20 cellular contexts compared by ENCODE assay signal in the genomic region with DNA sequence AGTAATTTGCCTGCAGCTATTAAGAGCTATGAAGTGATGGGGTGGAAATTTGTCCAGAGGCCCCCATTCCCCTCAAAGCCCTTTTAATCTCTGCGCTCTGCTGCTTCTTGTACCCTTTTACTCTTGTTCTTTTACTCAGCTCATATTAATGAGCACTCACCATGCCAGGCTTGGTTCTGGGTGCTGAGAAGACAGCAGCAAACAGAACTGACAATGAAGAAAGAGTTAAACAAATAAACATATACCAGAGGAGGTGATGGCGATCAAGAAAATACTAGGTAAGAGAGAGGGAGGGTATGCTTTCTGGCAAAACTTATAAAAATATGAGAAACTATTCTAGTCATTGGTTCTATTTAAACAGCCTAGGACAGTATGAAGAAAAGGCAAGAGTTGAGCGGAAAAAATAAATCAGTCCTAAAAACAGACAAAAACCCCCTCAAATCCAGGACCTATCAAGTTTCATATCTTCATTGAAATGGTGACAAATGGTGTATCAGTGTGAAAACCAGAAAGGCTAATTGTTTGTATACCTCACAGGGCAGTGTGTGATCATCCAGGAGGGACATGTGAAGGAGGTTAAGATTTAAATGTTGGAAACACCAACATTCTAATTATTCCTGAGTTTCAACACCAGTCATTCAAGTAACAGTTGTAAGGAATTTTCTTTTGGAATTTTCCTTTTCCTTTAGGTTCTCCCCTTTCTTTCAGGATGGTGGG.
DNase-seq lines count a peak whose midpoint lies in the region; ATAC-seq and TF ChIP-seq lines count a peak whose summit lies in the region.
"Had no signal": no experiment of that assay in that cellular context is flagged by ENCODE, and none has a peak within 500 bp of the region (broad histone marks: within the 10 kb centered on the region; RNA-seq: fewer than 3 reads in every experiment).

No MANE protein-coding gene starts in this region.

- peaks cover 22% of the 10 kb centered on the region for H3K4me1 Mint-ChIP-seq in activated CD8-positive, alpha-beta T cell treated with anti-CD3 and anti-CD28 coated beads for 36 hours (ENCODE audit: low read depth)
- peaks cover 4% of the 10 kb centered on the region for H3K4me1 Mint-ChIP-seq in activated CD8-positive, alpha-beta T cell treated with anti-CD3 and anti-CD28 coated beads, Interleukin-2, amount 10 ng/mL, durations not matched to agents 7 days and 5 days (ENCODE audit: low read depth)
- H3K4me1 Mint-ChIP-seq in immature natural killer cell = peaks cover 67 to 89% of the 10 kb centered on the region in 2 donors

- H3K9me3 Mint-ChIP-seq in activated CD8-positive, alpha-beta T cell treated with anti-CD3 and anti-CD28 coated beads for 36 hours = no peaks in the 10 kb centered on the region
- H3K9me3 Mint-ChIP-seq in activated CD8-positive, alpha-beta T cell treated with anti-CD3 and anti-CD28 coated beads, Interleukin-2, amount 10 ng/mL, durations not matched to agents 7 days and 5 days (ENCODE audit: insufficient read depth) = no peaks in the 10 kb centered on the region
- no peaks in the 10 kb centered on the region for H3K9me3 Mint-ChIP-seq in immature natural killer cell
- H3K9me3 Mint-ChIP-seq: H9 had no signal

- no peak for DNase-seq in activated CD8-positive, alpha-beta T cell treated with anti-CD3 and anti-CD28 coated beads for 36 hours
- DNase-seq in activated CD8-positive, alpha-beta T cell treated with anti-CD3 and anti-CD28 coated beads, Interleukin-2, amount 10 ng/mL, durations not matched to agents 7 days and 5 days = no peak
- DNase-seq in PC-9 (no peak), immature natural killer cell (no peak), smooth muscle cell (lab: John Stamatoyannopoulos, UW; ENCODE audit: unreplicated experiment) (no peak), RKO (ENCODE audit: low spot score) (no peak), HUDEP-2 (lab: John Stamatoyannopoulos, UW; ENCODE audit: unreplicated experiment in 76 of 76) (no peak)
- DNase-seq: 8988T; BE2C; Caco-2; CD4-positive, CD25-positive, alpha-beta regulatory T cell; H9; NCI-H1092 treated with DMSO at 0.1 percent for 48 hours; NCI-H2081 treated with DMSO at 0.1 percent for 48 hours; NCI-H446 treated with DMSO at 0.1 percent for 48 hours; NCI-H748 treated with DMSO at 0.1 percent for 48 hours; NK-92 treated with Interleukin-12 subunit alpha and Interleukin-12 subunit beta, amount 100 ng/mL, for 24 hours; RPMI8226; SIG-M5 had no signal

- H3F3A ChIP-seq in PC-9 (ENCODE audit: insufficient read depth, low read depth) (peaks cover 88% of the 10 kb centered on the region), smooth muscle cell (ENCODE audit: low read depth) (peaks cover 40% of the 10 kb centered on the region)

- no peaks in the 10 kb centered on the region for H3K36me3 Mint-ChIP-seq in activated CD8-positive, alpha-beta T cell treated with anti-CD3 and anti-CD28 coated beads for 36 hours (ENCODE audit: low read depth)
- H3K36me3 Mint-ChIP-seq in activated CD8-positive, alpha-beta T cell treated with anti-CD3 and anti-CD28 coated beads, Interleukin-2, amount 10 ng/mL, durations not matched to agents 7 days and 5 days (ENCODE audit: low read depth) = no peaks in the 10 kb centered on the region
- peaks cover 0 to 3% (median 3%) of the 10 kb centered on the region in 3 donors for H3K36me3 Mint-ChIP-seq in immature natural killer cell
- H3K36me3 Mint-ChIP-seq: CD4-positive, CD25-positive, alpha-beta regulatory T cell had no signal

- H3K79me2 ChIP-seq in PC-9 (ENCODE audit: low read depth) = peaks cover 97% of the 10 kb centered on the region
- H3K79me2 ChIP-seq in smooth muscle cell (ENCODE audit: low read depth) = peaks cover 97% of the 10 kb centered on the region

- H3K9me3 ChIP-seq in PC-9 (ENCODE audit: insufficient read depth, low read depth) (no peaks in the 10 kb centered on the region), smooth muscle cell (replicated peaks; ENCODE audit: low read depth) (no peaks in the 10 kb centered on the region)
- H3K9me3 ChIP-seq: BE2C, Caco-2 had no signal

- ATAC-seq in activated CD8-positive, alpha-beta T cell treated with anti-CD3 and anti-CD28 coated beads for 36 hours = peak; percentile 77
- ATAC-seq in activated CD8-positive, alpha-beta T cell treated with anti-CD3 and anti-CD28 coated beads, Interleukin-2, amount 10 ng/mL, durations not matched to agents 7 days and 5 days = no peak
- no peak for ATAC-seq in GM21723 (IDR thresholded peaks at IDR 0.05; ENCODE audit: unreplicated experiment)

- TF ChIP-seq CTCF in activated CD8-positive, alpha-beta T cell treated with anti-CD3 and anti-CD28 coated beads for 36 hours (IDR thresholded peaks at IDR 0.05) = no peak
- TF ChIP-seq CTCF in PC-9 (conservative IDR thresholded peaks at IDR 0.05) (no peak), smooth muscle cell (IDR thresholded peaks at IDR 0.05; ENCODE audit: borderline replicate concordance, insufficient read depth, poor library complexity, severe bottlenecking) (no peak)

- POLR2A ChIA-PET in activated CD8-positive, alpha-beta T cell treated with anti-CD3 and anti-CD28 coated beads for 36 hours (lab: Charles Lee) = no interaction called here
- POLR2A ChIA-PET in activated CD8-positive, alpha-beta T cell treated with anti-CD3 and anti-CD28 coated beads, Interleukin-2, amount 10 ng/mL, durations not matched to agents 7 days and 5 days (lab: Charles Lee) = no interaction called here
- POLR2A ChIA-PET in PC-9 (lab: Charles Lee; ENCODE audit: unreplicated experiment) = no interaction called here

- intact Hi-C loops in activated CD8-positive, alpha-beta T cell treated with anti-CD3 and anti-CD28 coated beads for 36 hours (cut with micrococcal nuclease) = no loop called here
- intact Hi-C loops in PC-9 (cut with micrococcal nuclease; ENCODE audit: unreplicated experiment) = no loop called here

- H2AFZ ChIP-seq in PC-9 (no peak overlapping the region), smooth muscle cell (ENCODE audit: low read depth) (no peak overlapping the region)

- no peak overlapping the region for H3K9ac ChIP-seq in smooth muscle cell (ENCODE audit: low read depth)

- no TSS peak for BruUV-seq in PC-9 (replicated peaks; lab: Mats Ljungman, UMichigan)

- no peak overlapping the region for H3K4me3 Mint-ChIP-seq in activated CD8-positive, alpha-beta T cell treated with anti-CD3 and anti-CD28 coated beads for 36 hours
- no peak overlapping the region for H3K4me3 Mint-ChIP-seq in activated CD8-positive, alpha-beta T cell treated with anti-CD3 and anti-CD28 coated beads, Interleukin-2, amount 10 ng/mL, durations not matched to agents 7 days and 5 days
- H3K4me3 Mint-ChIP-seq in immature natural killer cell = no peak overlapping the region
- H3K4me3 Mint-ChIP-seq: CD4-positive, CD25-positive, alpha-beta regulatory T cell; H9 had no signal

- H3K36me3 ChIP-seq in PC-9 (ENCODE audit: low read depth) = peaks cover 32% of the 10 kb centered on the region
- H3K36me3 ChIP-seq in smooth muscle cell (ENCODE audit: low read depth) = no peaks in the 10 kb centered on the region
- H3K36me3 ChIP-seq: BE2C had no signal

- H3K27ac ChIP-seq in PC-9 = peak overlapping the region; percentile 10; the same call in 1 of the 2 replicates
- peak overlapping the region; percentile 89 for H3K27ac ChIP-seq in smooth muscle cell (ENCODE audit: low read depth)

- H3K27ac Mint-ChIP-seq in activated CD8-positive, alpha-beta T cell treated with anti-CD3 and anti-CD28 coated beads for 36 hours = no peak overlapping the region
- H3K27ac Mint-ChIP-seq in activated CD8-positive, alpha-beta T cell treated with anti-CD3 and anti-CD28 coated beads, Interleukin-2, amount 10 ng/mL, durations not matched to agents 7 days and 5 days = no peak overlapping the region
- H3K27ac Mint-ChIP-seq in immature natural killer cell = peak overlapping the region; percentile 8 to 47 (median 32)

- H3K27me3 ChIP-seq in PC-9 (ENCODE audit: insufficient read depth, low read depth) = no peaks in the 10 kb centered on the region
- no peaks in the 10 kb centered on the region for H3K27me3 ChIP-seq in smooth muscle cell (ENCODE audit: low read depth)
- H3K27me3 ChIP-seq: BE2C had no signal

- CTCF ChIA-PET in activated CD8-positive, alpha-beta T cell treated with anti-CD3 and anti-CD28 coated beads for 36 hours (lab: Charles Lee) = interaction anchor here (1.8 to 2.2 kb wide), 2 partner anchors 148 to 489 kb away, joined by 4 to 9 read pairs; no protein-coding TSS in a partner anchor
- CTCF ChIA-PET in activated CD8-positive, alpha-beta T cell treated with anti-CD3 and anti-CD28 coated beads, Interleukin-2, amount 10 ng/mL, durations not matched to agents 7 days and 5 days (lab: Charles Lee) = interaction anchor here (1.0 kb wide), 1 partner anchor 148 kb away, joined by 3 read pairs; no protein-coding TSS in a partner anchor
- CTCF ChIA-PET in PC-9 (lab: Charles Lee) = no interaction called here

- H3K9me2 ChIP-seq in PC-9 (ENCODE audit: insufficient read depth) = no peaks in the 10 kb centered on the region

- H3K4me1 ChIP-seq in PC-9 (replicated peaks; ENCODE audit: insufficient read depth) (peaks cover 41% of the 10 kb centered on the region), smooth muscle cell (ENCODE audit: low read depth) (peaks cover 9% of the 10 kb centered on the region)

- no peak overlapping the region for H3K4me2 ChIP-seq in PC-9
- H3K4me2 ChIP-seq in smooth muscle cell = no peak overlapping the region

- no peaks in the 10 kb centered on the region for H3K27me3 Mint-ChIP-seq in activated CD8-positive, alpha-beta T cell treated with anti-CD3 and anti-CD28 coated beads for 36 hours
- H3K27me3 Mint-ChIP-seq in activated CD8-positive, alpha-beta T cell treated with anti-CD3 and anti-CD28 coated beads, Interleukin-2, amount 10 ng/mL, durations not matched to agents 7 days and 5 days (ENCODE audit: low read depth) = no peaks in the 10 kb centered on the region
- H3K27me3 Mint-ChIP-seq in immature natural killer cell (ENCODE audit: low read depth in 3 of 3) = peaks cover 0 to 2% (median 1%) of the 10 kb centered on the region in 3 donors
- H3K27me3 Mint-ChIP-seq: CD4-positive, CD25-positive, alpha-beta regulatory T cell had no signal

- 93% methylated on average over 3 of the region's 3 CpGs for WGBS in smooth muscle cell (ENCODE audit: low lambda C conversion rate)

- no peak overlapping the region for H3K4me3 ChIP-seq in PC-9
- H3K4me3 ChIP-seq in smooth muscle cell = no peak overlapping the region

- H4K20me1 ChIP-seq in PC-9 (ENCODE audit: insufficient read depth) (peaks cover 57% of the 10 kb centered on the region), smooth muscle cell (ENCODE audit: low read depth) (peaks cover 97% of the 10 kb centered on the region)

Comparison
In these comparisons a context has a peak if more than half of its experiments do, and no peak if none do; other contexts are left out.
1. H3K27ac Mint-ChIP-seq: peak in immature natural killer cell (6 of 6); none in activated CD8-positive, alpha-beta T cell treated with anti-CD3 and anti-CD28 coated beads for 36 hours (single experiment) and activated CD8-positive, alpha-beta T cell treated with anti-CD3 and anti-CD28 coated beads, Interleukin-2, amount 10 ng/mL, durations not matched to agents 7 days and 5 days (single experiment).